ENCODE assay signal across 22 cellular contexts in the genomic region with DNA sequence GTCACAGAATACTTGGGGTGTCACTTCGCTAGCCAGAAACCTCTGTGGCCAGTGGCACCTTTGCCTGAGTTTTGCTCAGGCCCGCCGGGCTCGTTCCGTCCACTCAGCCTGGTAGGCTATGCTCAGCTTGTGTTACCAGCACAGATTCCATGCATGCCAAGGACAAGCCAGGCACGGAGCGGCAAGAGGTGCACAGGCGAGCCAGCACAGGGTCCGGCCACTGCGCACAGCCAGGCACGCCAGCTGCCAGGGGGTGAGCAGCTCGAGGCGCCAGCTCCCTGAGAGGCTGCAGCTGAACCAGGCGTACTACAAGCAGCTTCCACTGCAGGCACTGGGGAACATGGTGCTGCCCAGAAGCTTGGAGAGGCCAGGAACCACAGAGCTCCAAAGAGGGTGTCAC. TPM values are rescaled to one million over a fixed set of nuclear protein-coding genes. Genes with fewer than 3 reads are reported as not detected.
A peak's percentile ranks its signal among the peaks of the same experiment; 100 is the strongest.
DNase-seq lines count a peak whose midpoint lies in the region; ATAC-seq and TF ChIP-seq lines count a peak whose summit lies in the region.
"Had no signal": no experiment of that assay in that cellular context is flagged by ENCODE, and none has a peak within 500 bp of the region (broad histone marks: within the 10 kb centered on the region; RNA-seq: fewer than 3 reads in every experiment).

No MANE protein-coding gene starts in this region.

- DNase-seq in activated T-cell treated with anti-CD3 and anti-CD28 coated beads, Interleukin-2, amount 50 U/mL, for 72 hours = no peak
- DNase-seq in activated T-cell treated with anti-CD3 and anti-CD28 coated beads, Interleukin-2, amount 50 U/mL, for 48 hours = no peak
- no peak for DNase-seq in activated T-helper 2 cell treated with anti-CD3 and anti-CD28 coated beads, Interferon-gamma antibody, Interleukin-2, Interleukin-4, amounts not matched to agents 10 μg/mL and 5 μg/mL and 100 μg/mL, durations not matched to agents 14 hours and 24 hours and 36 hours (ENCODE audit: low spot score)
- DNase-seq in left ventricle myocardium inferior (peak; percentile 72), amniotic stem cell (lab: John Stamatoyannopoulos, UW) (no peak), NCI-H1694 treated with DMSO at 0.1 percent for 48 hours (lab: John Stamatoyannopoulos, UW) (no peak), iPS-NIHi7 (ENCODE audit: extremely low spot score) (no peak)
- DNase-seq in stimulated activated effector memory CD8-positive, alpha-beta T cell treated with anti-CD3 and anti-CD28 coated beads, Interleukin-12 subunit alpha, Interleukin-12 subunit beta, amount 100 ng/mL, for 72 hours (ENCODE audit: low spot score in 2 of 2) = no peak
- DNase-seq: ACHN; C1 segment of cervical spinal cord; dermis blood vessel endothelial cell; foreskin melanocyte; GDM1; GM23248; naive thymus-derived CD8-positive, alpha-beta T cell; NCI-H1092 treated with DMSO at 0.1 percent for 48 hours; NCI-H2081 treated with DMSO at 0.1 percent for 48 hours; NCI-H524 treated with DMSO at 0.1 percent for 48 hours had no signal

- intact Hi-C loops in activated T-helper 2 cell treated with anti-CD3 and anti-CD28 coated beads, Interferon-gamma antibody, Interleukin-2, Interleukin-4, amounts not matched to agents 10 μg/mL and 5 μg/mL and 100 μg/mL, durations not matched to agents 14 hours and 24 hours and 36 hours (cut with micrococcal nuclease) = no loop called here
- intact Hi-C loops in left ventricle myocardium inferior (cut with micrococcal nuclease) = no loop called here

- peaks cover 53% of the 10 kb centered on the region for H3K4me1 ChIP-seq in left ventricle myocardium inferior

- TF ChIP-seq CTCF in left ventricle myocardium inferior (IDR thresholded peaks at IDR 0.05; ENCODE audit: borderline replicate concordance) = no peak

- H3K27ac ChIP-seq in left ventricle myocardium inferior (replicated peaks) = peak overlapping the region; percentile 78
- H3K27ac ChIP-seq: GM23248, suprapubic skin had no signal

- peaks cover 13 to 20% of the 10 kb centered on the region in 2 donors for H3K36me3 Mint-ChIP-seq in activated T-cell treated with anti-CD3 and anti-CD28 coated beads, Interleukin-2, amount 50 U/mL, for 72 hours (ENCODE audit: insufficient read depth in 2 of 2)
- H3K36me3 Mint-ChIP-seq in activated T-helper 2 cell treated with anti-CD3 and anti-CD28 coated beads, Interferon-gamma antibody, Interleukin-2, Interleukin-4, amounts not matched to agents 10 μg/mL and 5 μg/mL and 100 μg/mL, durations not matched to agents 14 hours and 24 hours and 36 hours (ENCODE audit: low read depth) = peaks cover 46% of the 10 kb centered on the region
- H3K36me3 Mint-ChIP-seq in stimulated activated effector memory CD8-positive, alpha-beta T cell treated with anti-CD3 and anti-CD28 coated beads, Interleukin-12 subunit alpha, Interleukin-12 subunit beta, amount 100 ng/mL, for 72 hours = peaks cover 36% of the 10 kb centered on the region

- peak overlapping the region; percentile 93 for H3K27ac Mint-ChIP-seq in activated T-cell treated with anti-CD3 and anti-CD28 coated beads, Interleukin-2, amount 50 U/mL, for 72 hours
- H3K27ac Mint-ChIP-seq in activated T-helper 2 cell treated with anti-CD3 and anti-CD28 coated beads, Interferon-gamma antibody, Interleukin-2, Interleukin-4, amounts not matched to agents 10 μg/mL and 5 μg/mL and 100 μg/mL, durations not matched to agents 14 hours and 24 hours and 36 hours = peak overlapping the region; percentile 49
- H3K27ac Mint-ChIP-seq in stimulated activated effector memory CD8-positive, alpha-beta T cell treated with anti-CD3 and anti-CD28 coated beads, Interleukin-12 subunit alpha, Interleukin-12 subunit beta, amount 100 ng/mL, for 72 hours = peak overlapping the region; percentile 87

- no peaks in the 10 kb centered on the region for H3K27me3 ChIP-seq in left ventricle myocardium inferior (ENCODE audit: low read depth)
- H3K27me3 ChIP-seq: suprapubic skin had no signal

- H3K4me3 Mint-ChIP-seq in activated T-cell treated with anti-CD3 and anti-CD28 coated beads, Interleukin-2, amount 50 U/mL, for 72 hours = peak overlapping the region; percentile 36 to 60
- H3K4me3 Mint-ChIP-seq in activated T-helper 2 cell treated with anti-CD3 and anti-CD28 coated beads, Interferon-gamma antibody, Interleukin-2, Interleukin-4, amounts not matched to agents 10 μg/mL and 5 μg/mL and 100 μg/mL, durations not matched to agents 14 hours and 24 hours and 36 hours (ENCODE audit: low read depth) = no peak overlapping the region
- peak overlapping the region; percentile 51 for H3K4me3 Mint-ChIP-seq in stimulated activated effector memory CD8-positive, alpha-beta T cell treated with anti-CD3 and anti-CD28 coated beads, Interleukin-12 subunit alpha, Interleukin-12 subunit beta, amount 100 ng/mL, for 72 hours
- H3K4me3 Mint-ChIP-seq: naive thymus-derived CD8-positive, alpha-beta T cell had no signal

- peaks cover 41% of the 10 kb centered on the region for H3K36me3 ChIP-seq in left ventricle myocardium inferior

- no peak for ATAC-seq in activated T-cell treated with anti-CD3 and anti-CD28 coated beads, Interleukin-2, amount 50 U/mL, for 72 hours (replicated peaks in 1 of 2)
- ATAC-seq in stimulated activated effector memory CD8-positive, alpha-beta T cell treated with anti-CD3 and anti-CD28 coated beads, Interleukin-12 subunit alpha, Interleukin-12 subunit beta, amount 100 ng/mL, for 72 hours = no peak
- ATAC-seq: naive thymus-derived CD8-positive, alpha-beta T cell had no signal

- H3K9me3 Mint-ChIP-seq in activated T-cell treated with anti-CD3 and anti-CD28 coated beads, Interleukin-2, amount 50 U/mL, for 72 hours = peaks cover 0 to 1% of the 10 kb centered on the region in 2 donors
- H3K9me3 Mint-ChIP-seq in activated T-helper 2 cell treated with anti-CD3 and anti-CD28 coated beads, Interferon-gamma antibody, Interleukin-2, Interleukin-4, amounts not matched to agents 10 μg/mL and 5 μg/mL and 100 μg/mL, durations not matched to agents 14 hours and 24 hours and 36 hours = no peaks in the 10 kb centered on the region
- no peaks in the 10 kb centered on the region for H3K9me3 Mint-ChIP-seq in stimulated activated effector memory CD8-positive, alpha-beta T cell treated with anti-CD3 and anti-CD28 coated beads, Interleukin-12 subunit alpha, Interleukin-12 subunit beta, amount 100 ng/mL, for 72 hours
- H3K9me3 Mint-ChIP-seq: naive thymus-derived CD8-positive, alpha-beta T cell had no signal

- H3K27me3 Mint-ChIP-seq in activated T-cell treated with anti-CD3 and anti-CD28 coated beads, Interleukin-2, amount 50 U/mL, for 72 hours (ENCODE audit: low read depth) = no peaks in the 10 kb centered on the region
- no peaks in the 10 kb centered on the region for H3K27me3 Mint-ChIP-seq in activated T-helper 2 cell treated with anti-CD3 and anti-CD28 coated beads, Interferon-gamma antibody, Interleukin-2, Interleukin-4, amounts not matched to agents 10 μg/mL and 5 μg/mL and 100 μg/mL, durations not matched to agents 14 hours and 24 hours and 36 hours (ENCODE audit: low read depth)
- H3K27me3 Mint-ChIP-seq: naive thymus-derived CD8-positive, alpha-beta T cell had no signal

- no peaks in the 10 kb centered on the region for H3K9me3 ChIP-seq in left ventricle myocardium inferior (replicated peaks)
- H3K9me3 ChIP-seq: suprapubic skin had no signal

- H3K4me3 ChIP-seq in left ventricle myocardium inferior = no peak overlapping the region
- H3K4me3 ChIP-seq: GM23248, suprapubic skin had no signal

- H3K4me1 Mint-ChIP-seq in activated T-cell treated with anti-CD3 and anti-CD28 coated beads, Interleukin-2, amount 50 U/mL, for 72 hours (ENCODE audit: low read depth) = peaks cover 65% of the 10 kb centered on the region
- H3K4me1 Mint-ChIP-seq in activated T-helper 2 cell treated with anti-CD3 and anti-CD28 coated beads, Interferon-gamma antibody, Interleukin-2, Interleukin-4, amounts not matched to agents 10 μg/mL and 5 μg/mL and 100 μg/mL, durations not matched to agents 14 hours and 24 hours and 36 hours (ENCODE audit: low read depth) = peaks cover 41% of the 10 kb centered on the region
- H3K4me1 Mint-ChIP-seq in stimulated activated effector memory CD8-positive, alpha-beta T cell treated with anti-CD3 and anti-CD28 coated beads, Interleukin-12 subunit alpha, Interleukin-12 subunit beta, amount 100 ng/mL, for 72 hours = peaks cover 55% of the 10 kb centered on the region

RNA-seq across cellular contexts. Expression of a gene that starts 14.7 kb away (rescaled TPM):
- total RNA-seq in activated T-cell treated with anti-CD3 and anti-CD28 coated beads, Interleukin-2, amount 50 U/mL, for 72 hours = 10 to 100 TPM; 52.0 to 56.9 TPM
- total RNA-seq in activated T-helper 2 cell treated with anti-CD3 and anti-CD28 coated beads, Interferon-gamma antibody, Interleukin-2, Interleukin-4, amounts not matched to agents 10 μg/mL and 5 μg/mL and 100 μg/mL, durations not matched to agents 14 hours and 24 hours and 36 hours = 49.2 and 53.7 TPM in 2 replicates
- total RNA-seq in left ventricle myocardium inferior = 93.6 TPM

RNA-seq across cellular contexts. Expression of a gene that starts 45.2 kb away (rescaled TPM):
- total RNA-seq in activated T-cell treated with anti-CD3 and anti-CD28 coated beads, Interleukin-2, amount 50 U/mL, for 72 hours = 10 to 100 TPM; 18.9 to 20.4 TPM
- total RNA-seq in activated T-helper 2 cell treated with anti-CD3 and anti-CD28 coated beads, Interferon-gamma antibody, Interleukin-2, Interleukin-4, amounts not matched to agents 10 μg/mL and 5 μg/mL and 100 μg/mL, durations not matched to agents 14 hours and 24 hours and 36 hours = 10.9 and 12.3 TPM in 2 replicates
- 3.9 TPM for total RNA-seq in left ventricle myocardium inferior

RNA-seq across cellular contexts. Expression of a gene that starts 56.5 kb away (rescaled TPM):
- not detected for total RNA-seq in activated T-cell treated with anti-CD3 and anti-CD28 coated beads, Interleukin-2, amount 50 U/mL, for 72 hours
- not detected in 2 replicates for total RNA-seq in activated T-helper 2 cell treated with anti-CD3 and anti-CD28 coated beads, Interferon-gamma antibody, Interleukin-2, Interleukin-4, amounts not matched to agents 10 μg/mL and 5 μg/mL and 100 μg/mL, durations not matched to agents 14 hours and 24 hours and 36 hours
- total RNA-seq in left ventricle myocardium inferior = not detected
- total RNA-seq: bronchial epithelial cell; dermis blood vessel endothelial cell; GM23248; naive thymus-derived CD8-positive, alpha-beta T cell; posterior vena cava; suprapubic skin; T-helper 1 cell treated with Interleukin-12 subunit alpha and Interleukin-12 subunit beta and Interleukin-4 antibody, amounts not matched to agents 30 ng/mL and 1 ng/mL, for 36 hours had no signal
